ENCODE assay signal across 9 cellular contexts in genomic region chr3:30639937-30640336, GRCh38. TPM values are rescaled to one million over a fixed set of nuclear protein-coding genes. Genes with fewer than 3 reads are reported as not detected.
DNase-seq lines count a peak whose midpoint lies in the region; ATAC-seq and TF ChIP-seq lines count a peak whose summit lies in the region.
"Had no signal": no experiment of that assay in that cellular context is flagged by ENCODE, and none has a peak within 500 bp of the region (broad histone marks: within the 10 kb centered on the region; RNA-seq: fewer than 3 reads in every experiment).

No MANE protein-coding gene starts in this region.

- H2BK120ac ChIP-seq in neuronal stem cell (ENCODE audit: low read depth, low read length) = no peak overlapping the region

- TF ChIP-seq CTCF in endodermal cell (conservative IDR thresholded peaks at IDR 0.05) = no peak

- no peak overlapping the region for H3K23ac ChIP-seq in neuronal stem cell (ENCODE audit: low read depth, low read length, poor library complexity)

- H3K9me3 Mint-ChIP-seq in activated naive CD8-positive, alpha-beta T cell treated with anti-CD3 and anti-CD28 coated beads, Interleukin-2, amount 50 U/mL, for 24 hours = no peaks in the 10 kb centered on the region
- H3K9me3 Mint-ChIP-seq in endodermal cell = no peaks in the 10 kb centered on the region

- H3K27me3 Mint-ChIP-seq in activated naive CD8-positive, alpha-beta T cell treated with anti-CD3 and anti-CD28 coated beads, Interleukin-2, amount 50 U/mL, for 24 hours = no peaks in the 10 kb centered on the region
- no peaks in the 10 kb centered on the region for H3K27me3 Mint-ChIP-seq in endodermal cell (ENCODE audit: insufficient read depth)

- H3K36me3 Mint-ChIP-seq in activated naive CD8-positive, alpha-beta T cell treated with anti-CD3 and anti-CD28 coated beads, Interleukin-2, amount 50 U/mL, for 24 hours (ENCODE audit: low read depth) = peaks cover 54% of the 10 kb centered on the region
- H3K36me3 Mint-ChIP-seq in endodermal cell (ENCODE audit: low read depth) = peaks cover 12% of the 10 kb centered on the region

- peaks cover 98% of the 10 kb centered on the region for H3K4me1 Mint-ChIP-seq in activated naive CD8-positive, alpha-beta T cell treated with anti-CD3 and anti-CD28 coated beads, Interleukin-2, amount 50 U/mL, for 24 hours
- H3K4me1 Mint-ChIP-seq in endodermal cell = peaks cover 25% of the 10 kb centered on the region

- no peak overlapping the region for H2BK12ac ChIP-seq in neuronal stem cell (ENCODE audit: low read length)

- ATAC-seq in GM18502 (IDR thresholded peaks at IDR 0.05; ENCODE audit: poor library complexity, unreplicated experiment) (peak; percentile 85), GM21360 (IDR thresholded peaks at IDR 0.05; ENCODE audit: unreplicated experiment) (peak; percentile 90), HG03342 (IDR thresholded peaks at IDR 0.05; ENCODE audit: unreplicated experiment) (peak; percentile 80)
- ATAC-seq in activated naive CD8-positive, alpha-beta T cell treated with anti-CD3 and anti-CD28 coated beads, Interleukin-2, amount 50 U/mL, for 24 hours = peak; percentile 70
- ATAC-seq: gastroesophageal sphincter had no signal

- no peak overlapping the region for H4K8ac ChIP-seq in neuronal stem cell (ENCODE audit: low read depth, low read length)

- no peak overlapping the region for H3K14ac ChIP-seq in neuronal stem cell (ENCODE audit: low read length)

- no peaks in the 10 kb centered on the region for H3K79me1 ChIP-seq in neuronal stem cell (ENCODE audit: low read depth, low read length)

- 97 to 100% methylated on average over 1 of the region's 1 CpG for WGBS in endodermal cell (ENCODE audit: insufficient coverage in 1 of 2, insufficient read length in 1 of 2), 2 experiments
- no CpG with 5 or more reads among the region's 1 CpG for WGBS in neuronal stem cell (ENCODE audit: extremely low coverage in 2 of 2, insufficient read length in 2 of 2, insufficient replicate concordance in 1 of 2), 2 donors

- no peak overlapping the region for H3K18ac ChIP-seq in neuronal stem cell (ENCODE audit: low read length)

- intact Hi-C loops in head of caudate nucleus (cut with DNase I) = no loop called here

- H3K4me3 ChIP-seq in endodermal cell (ENCODE audit: low read length) (no peak overlapping the region), neuronal stem cell (ENCODE audit: low read length in 2 of 2) (no peak overlapping the region)
- H3K4me3 ChIP-seq: gastroesophageal sphincter had no signal

- H3K4ac ChIP-seq in neuronal stem cell (ENCODE audit: low read length) = no peak overlapping the region

- H3K27ac ChIP-seq in endodermal cell (ENCODE audit: low read depth, low read length) (no peak overlapping the region), neuronal stem cell (replicated peaks; ENCODE audit: low read length) (no peak overlapping the region)

- DNase-seq in activated naive CD8-positive, alpha-beta T cell treated with anti-CD3 and anti-CD28 coated beads, Interleukin-2, amount 50 U/mL, for 24 hours = peak; percentile 2
- DNase-seq in endodermal cell = no peak
- no peak for DNase-seq in neuronal stem cell (ENCODE audit: low spot score)
- no peak for DNase-seq in head of caudate nucleus
- DNase-seq in AG08396 (ENCODE audit: low spot score) = no peak

- H3K27ac Mint-ChIP-seq in activated naive CD8-positive, alpha-beta T cell treated with anti-CD3 and anti-CD28 coated beads, Interleukin-2, amount 50 U/mL, for 24 hours = peak overlapping the region; percentile 93
- no peak overlapping the region for H3K27ac Mint-ChIP-seq in endodermal cell

- H3K36me3 ChIP-seq in endodermal cell (ENCODE audit: control insufficient read depth, insufficient read depth, low read length) (peaks cover 6% of the 10 kb centered on the region), neuronal stem cell (replicated peaks in 1 of 2; ENCODE audit: control insufficient read depth in 2 of 2, insufficient read depth in 2 of 2, low read length in 2 of 2) (peaks cover 0 to 43% of the 10 kb centered on the region in 2 donors)

- H2AK5ac ChIP-seq in neuronal stem cell (ENCODE audit: low read depth, low read length) = no peak overlapping the region

- no peak overlapping the region for H2BK15ac ChIP-seq in neuronal stem cell (ENCODE audit: low read length)

- H3K4me1 ChIP-seq in endodermal cell (ENCODE audit: control insufficient read depth, insufficient read depth, low read length) (no peaks in the 10 kb centered on the region), neuronal stem cell (ENCODE audit: control insufficient read depth in 2 of 2, insufficient read depth in 1 of 2, low read depth in 1 of 2, low read length in 2 of 2) (peaks cover 0 to 1% of the 10 kb centered on the region in 2 donors)

- H3K9ac ChIP-seq in endodermal cell (ENCODE audit: extremely low read depth, low read length, poor library complexity, severe bottlenecking) (no peak overlapping the region), neuronal stem cell (ENCODE audit: low read depth, low read length, poor library complexity) (no peak overlapping the region)

- no peak overlapping the region for H4K91ac ChIP-seq in neuronal stem cell (ENCODE audit: low read depth, low read length, poor library complexity)

- H2BK5ac ChIP-seq in neuronal stem cell (ENCODE audit: low read length) = no peak overlapping the region

- H3K4me2 ChIP-seq in neuronal stem cell (ENCODE audit: insufficient read depth, low read length, poor library complexity, severe bottlenecking) = no peak overlapping the region

- H3K9me3 ChIP-seq in endodermal cell (ENCODE audit: control insufficient read depth, low read length) = no peaks in the 10 kb centered on the region
- H3K9me3 ChIP-seq in neuronal stem cell (replicated peaks in 1 of 2; ENCODE audit: control insufficient read depth in 2 of 2, insufficient read depth in 1 of 2, low read depth in 1 of 2, low read length in 2 of 2) = peaks cover 0 to 13% of the 10 kb centered on the region in 2 donors
- H3K9me3 ChIP-seq: gastroesophageal sphincter had no signal

- no peaks in the 10 kb centered on the region for H3K27me3 ChIP-seq in endodermal cell (ENCODE audit: control insufficient read depth, insufficient read depth, low read length, poor library complexity, severe bottlenecking)
- no peaks in the 10 kb centered on the region for H3K27me3 ChIP-seq in neuronal stem cell (ENCODE audit: control insufficient read depth in 3 of 3, insufficient read depth in 3 of 3, low read depth in 1 of 3, low read length in 3 of 3)
- H3K27me3 ChIP-seq: gastroesophageal sphincter had no signal

- no peak overlapping the region for H2AFZ ChIP-seq in neuronal stem cell (ENCODE audit: low read length)

- H3K4me3 Mint-ChIP-seq in activated naive CD8-positive, alpha-beta T cell treated with anti-CD3 and anti-CD28 coated beads, Interleukin-2, amount 50 U/mL, for 24 hours = peak overlapping the region; percentile 63
- H3K4me3 Mint-ChIP-seq in endodermal cell = no peak overlapping the region

RNA-seq across cellular contexts. Expression of gene TGFBR2, which starts 33.5 kb away (rescaled TPM):
- total RNA-seq in endodermal cell = 1 to 10 TPM; 6.0 to 9.6 TPM
- polyA plus RNA-seq in endodermal cell (2013, experiment 1 of 2) = 3.9 TPM
- polyA plus RNA-seq in endodermal cell (2013, experiment 2 of 2) = 3.6 TPM
- polyA plus RNA-seq in neuronal stem cell (2013, experiment 1 of 2) = 2.2 TPM
- polyA plus RNA-seq in neuronal stem cell (2013, experiment 2 of 2) = 2.1 TPM
